In the genomic region with DNA sequence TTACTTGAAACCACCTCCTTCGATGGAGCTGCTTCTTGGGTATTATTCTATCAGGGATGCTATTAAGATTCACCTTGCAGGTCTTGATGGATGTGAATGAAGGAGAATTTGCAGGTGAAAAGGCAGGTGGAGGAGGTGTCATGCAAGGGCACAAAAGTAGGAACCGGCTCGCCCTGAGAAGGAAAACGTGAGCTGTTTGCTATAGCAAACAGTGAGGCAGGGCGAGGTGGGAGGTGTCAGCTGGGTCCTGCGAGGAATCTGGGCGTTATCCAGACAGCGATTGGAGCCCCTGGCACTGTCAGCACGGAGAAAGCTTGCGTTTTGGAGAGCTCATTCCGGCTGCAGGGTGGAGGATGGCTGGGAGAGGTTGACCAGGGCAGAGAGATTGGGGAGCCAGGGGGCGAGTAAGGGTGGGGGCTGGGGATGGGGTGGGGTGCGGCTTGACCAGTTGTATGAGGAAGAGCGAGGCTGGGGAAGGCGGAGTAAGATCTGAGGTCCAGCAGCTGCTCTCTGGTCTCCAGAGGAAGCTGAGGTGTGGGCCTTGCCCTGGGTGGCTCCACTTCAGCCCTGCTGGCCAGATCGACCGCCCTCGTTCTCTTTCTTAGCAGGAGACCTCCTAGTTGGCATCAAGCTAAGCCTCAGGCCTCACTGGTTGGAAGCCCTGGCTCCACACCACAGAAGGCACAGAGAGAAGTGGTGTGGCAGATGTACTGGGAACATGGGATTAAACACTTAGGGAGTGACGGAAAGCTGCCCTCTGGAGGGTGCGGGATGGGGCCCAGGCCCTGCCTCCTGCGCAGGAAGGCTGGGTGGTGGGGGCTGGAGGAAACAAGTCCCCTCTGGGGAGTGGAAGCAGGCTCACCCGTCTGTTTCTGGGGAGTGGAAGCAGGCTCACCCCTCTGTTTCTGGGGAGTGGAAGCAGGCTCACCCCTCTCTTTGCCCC, we compare ENCODE assay signal across 23 cellular contexts. TPM values are rescaled to one million over a fixed set of nuclear protein-coding genes. Genes with fewer than 3 reads are reported as not detected.
A peak's percentile ranks its signal among the peaks of the same experiment; 100 is the strongest.
DNase-seq lines count a peak whose midpoint lies in the region; ATAC-seq and TF ChIP-seq lines count a peak whose summit lies in the region.
"Had no signal": no experiment of that assay in that cellular context is flagged by ENCODE, and none has a peak within 500 bp of the region (broad histone marks: within the 10 kb centered on the region; RNA-seq: fewer than 3 reads in every experiment).

No MANE protein-coding gene starts in this region.

- DNase-seq in NCI-H82 (lab: John Stamatoyannopoulos, UW): peak; percentile 33
- DNase-seq in NCI-H82 treated with DMSO at 0.1 percent for 48 hours (lab: John Stamatoyannopoulos, UW; ENCODE audit: unreplicated experiment): no peak
- DNase-seq in iPS DF 19.7 (ENCODE audit: low read depth, low spot score): peak; percentile 73
- DNase-seq in psoas muscle: no peak
- no peak for DNase-seq in activated naive CD4-positive, alpha-beta T cell treated with Interleukin-2 at 50 U/mL for 16 hours
- no peak for DNase-seq in GOT3 (lab: John Stamatoyannopoulos, UW)
- DNase-seq in COR-L47 (lab: John Stamatoyannopoulos, UW): no peak
- DNase-seq in NK-92 (lab: John Stamatoyannopoulos, UW; ENCODE audit: unreplicated experiment): no peak
- DNase-seq: activated CD4-positive, alpha-beta memory T cell treated with anti-CD3 and anti-CD28 coated beads, Interleukin-2, amount 10 ng/mL, durations not matched to agents 7 days and 5 days; activated naive CD4-positive, alpha-beta T cell treated with anti-CD3 and anti-CD28 coated beads for 36 hours; activated T-cell treated with anti-CD3 and anti-CD28 coated beads, Interleukin-2, amount 50 U/mL, for 1 hour; effector memory CD4-positive, alpha-beta T cell; EL; midbrain; NCI-H1417 treated with DMSO at 0.1 percent for 48 hours; NCI-H2171; NCI-H748 treated with DMSO at 0.1 percent for 48 hours; PC-9; T-helper 17 cell had no signal

- H3K27me3 ChIP-seq in psoas muscle (ENCODE audit: insufficient read depth in 3 of 3, low read length in 2 of 3): peaks cover 0 to 9% (median 3%) of the 10 kb centered on the region in 3 donors
- H3K27me3 ChIP-seq: ascending aorta had no signal

- H3K4me3 ChIP-seq in psoas muscle: no peak overlapping the region
- H3K4me3 ChIP-seq: ascending aorta, PC-9, SJSA1, thoracic aorta had no signal

- no peak for TF ChIP-seq CTCF in psoas muscle (IDR thresholded peaks at IDR 0.05)

- intact Hi-C loops in psoas muscle (cut with DNase I): no loop called here

- H3K9me3 ChIP-seq in psoas muscle: no peaks in the 10 kb centered on the region
- H3K9me3 ChIP-seq: ascending aorta, SJSA1, thoracic aorta had no signal

- 35 to 37% (median 36%) methylated on average over 19 to 22 of the region's 22 CpGs for WGBS in psoas muscle, 3 donors

- peaks cover 3% of the 10 kb centered on the region for H3K4me1 ChIP-seq in psoas muscle
- H3K4me1 ChIP-seq: ascending aorta, SJSA1 had no signal

- no peaks in the 10 kb centered on the region for H3K36me3 ChIP-seq in psoas muscle (ENCODE audit: insufficient read depth in 1 of 2, low read depth in 1 of 2)
- H3K36me3 ChIP-seq: ascending aorta, SJSA1, thoracic aorta had no signal

- no peak for ATAC-seq in psoas muscle
- ATAC-seq: T-helper 17 cell had no signal

- H3K27ac ChIP-seq in psoas muscle: peak overlapping the region; percentile 23
- H3K27ac ChIP-seq: 22Rv1, ascending aorta, PC-9, SJSA1, thoracic aorta had no signal

RNA-seq across cellular contexts. Expression of a gene that starts 54.7 kb away (rescaled TPM):
- 10 to 100 TPM; 13.7 to 20.4 (median 16.4) TPM for total RNA-seq in psoas muscle
- polyA plus RNA-seq in psoas muscle: 1 to 10 TPM; 8.0 to 9.7 (median 8.2) TPM

Comparison
In these comparisons a context has a peak if more than half of its experiments do, and no peak if none do; other contexts are left out.
1. DNase-seq: peak in NCI-H82 (single experiment) and iPS DF 19.7 (single experiment); none in NCI-H82 treated with DMSO at 0.1 percent for 48 hours (single experiment), psoas muscle (0 of 2), activated naive CD4-positive, alpha-beta T cell treated with Interleukin-2 at 50 U/mL for 16 hours (single experiment), GOT3 (single experiment), COR-L47 (single experiment) and NK-92 (single experiment).